ENCODE assay signal across 8 cellular contexts in genomic region chr17:34499576-34499975, GRCh38.
DNase-seq lines count a peak whose midpoint lies in the region; ATAC-seq and TF ChIP-seq lines count a peak whose summit lies in the region.

No MANE protein-coding gene starts in this region.

- H3K27me3 ChIP-seq in foreskin keratinocyte, result no peaks in the 10 kb centered on the region

- H3K27ac ChIP-seq in foreskin keratinocyte, result no peak overlapping the region
- H3K27ac ChIP-seq in caudate nucleus (ENCODE audit: low read depth, low read length), result no peak overlapping the region

- ATAC-seq in foreskin keratinocyte, result peak; percentile 53

- TF ChIP-seq CTCF in foreskin keratinocyte (conservative IDR thresholded peaks at IDR 0.05), result no peak

- no peaks in the 10 kb centered on the region for H3K4me1 ChIP-seq in foreskin keratinocyte

- DNase-seq in stimulated activated CD4-positive, alpha-beta T cell treated with anti-CD3 and anti-CD28 coated beads, Interleukin-2, amount 100 ng/mL, for 48 hours, result peak; percentile 7 to 12
- no peak for DNase-seq in stimulated activated CD4-positive, alpha-beta T cell treated with anti-CD3 and anti-CD28 coated beads, Interleukin-15, amount 100 ng/mL, for 24 hours
- DNase-seq in RPMI8226, result peak; percentile 59
- DNase-seq in foreskin keratinocyte, result peak; percentile 2 to 11
- no peak for DNase-seq in activated gamma-delta T cell treated with Interleukin-2 at 50 U/mL for 16 hours
- no peak for DNase-seq in GDM1 (lab: John Stamatoyannopoulos, UW)
- no peak for DNase-seq in caudate nucleus (lab: John Stamatoyannopoulos, UW)
- DNase-seq in cerebellar nuclear complex (lab: John Stamatoyannopoulos, UW), result no peak

Comparison
In these comparisons a context has a peak if more than half of its experiments do, and no peak if none do; other contexts are left out.
1. DNase-seq: peak in stimulated activated CD4-positive, alpha-beta T cell treated with anti-CD3 and anti-CD28 coated beads, Interleukin-2, amount 100 ng/mL, for 48 hours (2 of 2), RPMI8226 (single experiment) and foreskin keratinocyte (2 of 2); none in stimulated activated CD4-positive, alpha-beta T cell treated with anti-CD3 and anti-CD28 coated beads, Interleukin-15, amount 100 ng/mL, for 24 hours (single experiment), activated gamma-delta T cell treated with Interleukin-2 at 50 U/mL for 16 hours (single experiment), GDM1 (single experiment), caudate nucleus (0 of 61) and cerebellar nuclear complex (0 of 2).